In the genomic region with DNA sequence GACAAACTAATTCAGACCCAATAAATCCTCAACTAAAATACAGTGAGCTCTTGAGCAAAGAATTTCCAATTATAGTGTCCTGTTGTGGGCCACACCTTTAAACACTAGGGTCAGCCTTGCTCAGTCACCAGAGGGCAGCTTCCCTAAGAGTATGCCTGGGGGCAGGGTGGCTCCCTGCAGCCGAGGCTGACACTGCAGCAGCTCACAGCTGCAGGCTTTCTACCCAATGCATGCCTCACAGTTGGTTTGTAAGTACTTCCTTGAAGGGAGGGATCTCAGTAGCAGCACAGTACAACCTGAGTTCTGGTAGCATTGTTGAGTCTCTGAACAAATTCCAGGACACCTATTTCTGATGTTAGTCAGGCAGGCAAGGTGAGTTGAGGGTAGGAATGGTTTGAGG, we compare ENCODE assay signal across 11 cellular contexts.
DNase-seq lines count a peak whose midpoint lies in the region; ATAC-seq and TF ChIP-seq lines count a peak whose summit lies in the region.
"Had no signal": no experiment of that assay in that cellular context is flagged by ENCODE, and none has a peak within 500 bp of the region (broad histone marks: within the 10 kb centered on the region; RNA-seq: fewer than 3 reads in every experiment).

No MANE protein-coding gene starts in this region.

- ATAC-seq in HG03354 (IDR thresholded peaks at IDR 0.05; ENCODE audit: poor library complexity, severe bottlenecking, unreplicated experiment): no peak

- H2BK120ac ChIP-seq in neuronal stem cell (ENCODE audit: low read depth, low read length): no peak overlapping the region

- H2BK15ac ChIP-seq in neuronal stem cell (ENCODE audit: low read length): no peak overlapping the region

- H3K4me3 ChIP-seq in neuronal stem cell (ENCODE audit: low read length in 2 of 2): no peak overlapping the region
- no peak overlapping the region for H3K4me3 ChIP-seq in MM.1S (ENCODE audit: low read length)

- H4K91ac ChIP-seq in neuronal stem cell (ENCODE audit: low read depth, low read length, poor library complexity): no peak overlapping the region

- no peaks in the 10 kb centered on the region for H3K9me2 ChIP-seq in MM.1S (replicated peaks; ENCODE audit: insufficient read depth, low read length)

- H2BK12ac ChIP-seq in neuronal stem cell (ENCODE audit: low read length): no peak overlapping the region

- no peak overlapping the region for H3K18ac ChIP-seq in neuronal stem cell (ENCODE audit: low read length)

- TF ChIP-seq CTCF in MM.1S (IDR thresholded peaks at IDR 0.05; ENCODE audit: low read length): no peak

- no peaks in the 10 kb centered on the region for H3F3A ChIP-seq in MM.1S (ENCODE audit: insufficient read depth, low read length)

- H2BK5ac ChIP-seq in neuronal stem cell (ENCODE audit: low read length): no peak overlapping the region

- no peaks in the 10 kb centered on the region for H3K27me3 ChIP-seq in neuronal stem cell (ENCODE audit: control insufficient read depth in 3 of 3, insufficient read depth in 3 of 3, low read depth in 1 of 3, low read length in 3 of 3)
- no peaks in the 10 kb centered on the region for H3K27me3 ChIP-seq in MM.1S (replicated peaks; ENCODE audit: insufficient read depth, low read length)
- H3K27me3 ChIP-seq: neutrophil had no signal

- no peaks in the 10 kb centered on the region for H3K79me1 ChIP-seq in neuronal stem cell (ENCODE audit: low read depth, low read length)

- no peaks in the 10 kb centered on the region for H4K20me1 ChIP-seq in MM.1S (ENCODE audit: insufficient read depth, low read length)

- DNase-seq in DMS53 (lab: John Stamatoyannopoulos, UW) (peak; percentile 72), NCI-H146 treated with DMSO at 0.1 percent for 48 hours (lab: John Stamatoyannopoulos, UW; ENCODE audit: unreplicated experiment) (peak; percentile 55), ecto neural progenitor cell (ENCODE audit: low spot score) (peak; percentile 62), neuronal stem cell (ENCODE audit: low spot score) (no peak), NCI-H1930 (lab: John Stamatoyannopoulos, UW) (no peak), activated T-cell treated with anti-CD3 and anti-CD28 coated beads for 4 hours (no peak), MM.1S (no peak)
- DNase-seq: NCI-H2171; stimulated activated CD4-positive, alpha-beta T cell treated with anti-CD3 and anti-CD28 coated beads, Interleukin-4, amount 100 ng/mL, for 4 hours had no signal

- no peak overlapping the region for H3K14ac ChIP-seq in neuronal stem cell (ENCODE audit: low read length)

- H3K4me1 ChIP-seq in neuronal stem cell (ENCODE audit: control insufficient read depth in 2 of 2, insufficient read depth in 1 of 2, low read depth in 1 of 2, low read length in 2 of 2) (peaks cover 3 to 4% of the 10 kb centered on the region in 2 donors), MM.1S (ENCODE audit: low read length) (no peaks in the 10 kb centered on the region)

- H3K27ac ChIP-seq in neuronal stem cell (replicated peaks; ENCODE audit: low read length): no peak overlapping the region
- H3K27ac ChIP-seq in MM.1S (ENCODE audit: low read length): no peak overlapping the region
- H3K27ac ChIP-seq: neutrophil had no signal

- H3K79me2 ChIP-seq in MM.1S (ENCODE audit: low read length): no peaks in the 10 kb centered on the region

- H4K8ac ChIP-seq in neuronal stem cell (ENCODE audit: low read depth, low read length): no peak overlapping the region

- H2AFZ ChIP-seq in neuronal stem cell (ENCODE audit: low read length): peak overlapping the region; percentile 33
- H2AFZ ChIP-seq in MM.1S (ENCODE audit: low read length): no peak overlapping the region

- H3K23ac ChIP-seq in neuronal stem cell (ENCODE audit: low read depth, low read length, poor library complexity): no peak overlapping the region

- no peak overlapping the region for H3K4me2 ChIP-seq in neuronal stem cell (ENCODE audit: insufficient read depth, low read length, poor library complexity, severe bottlenecking)
- H3K4me2 ChIP-seq in MM.1S (ENCODE audit: low read depth, low read length): no peak overlapping the region

- H3K9ac ChIP-seq in neuronal stem cell (ENCODE audit: low read depth, low read length, poor library complexity) (no peak overlapping the region), MM.1S (ENCODE audit: low read length) (no peak overlapping the region)

- H3K36me3 ChIP-seq in neuronal stem cell (replicated peaks in 1 of 2; ENCODE audit: control insufficient read depth in 2 of 2, insufficient read depth in 2 of 2, low read length in 2 of 2) (no peaks in the 10 kb centered on the region), MM.1S (replicated peaks; ENCODE audit: insufficient read depth, low read length) (no peaks in the 10 kb centered on the region)
- H3K36me3 ChIP-seq: neutrophil had no signal

- no peak overlapping the region for H3K4ac ChIP-seq in neuronal stem cell (ENCODE audit: low read length)

- no peak overlapping the region for H2AK5ac ChIP-seq in neuronal stem cell (ENCODE audit: low read depth, low read length)

- no peaks in the 10 kb centered on the region for H3K9me3 ChIP-seq in neuronal stem cell (replicated peaks in 1 of 2; ENCODE audit: control insufficient read depth in 2 of 2, insufficient read depth in 1 of 2, low read depth in 1 of 2, low read length in 2 of 2)
- H3K9me3 ChIP-seq in MM.1S (replicated peaks; ENCODE audit: insufficient read depth, low read length): no peaks in the 10 kb centered on the region
- H3K9me3 ChIP-seq: neutrophil had no signal

- no CpG with 5 or more reads among the region's 1 CpG for WGBS in neuronal stem cell (ENCODE audit: extremely low coverage in 2 of 2, insufficient read length in 2 of 2, insufficient replicate concordance in 1 of 2), 2 donors

Comparison
In these comparisons a context has a peak if more than half of its experiments do, and no peak if none do; other contexts are left out.
1. DNase-seq: peak in DMS53 (single experiment), NCI-H146 treated with DMSO at 0.1 percent for 48 hours (single experiment) and ecto neural progenitor cell (single experiment); none in neuronal stem cell (single experiment), NCI-H1930 (0 of 2), activated T-cell treated with anti-CD3 and anti-CD28 coated beads for 4 hours (single experiment) and MM.1S (single experiment).